8 cellular contexts compared by ENCODE assay signal in genomic region chr1:214602764-214603657, GRCh38. TPM values are rescaled to one million over a fixed set of nuclear protein-coding genes. Genes with fewer than 3 reads are reported as not detected.
DNase-seq lines count a peak whose midpoint lies in the region; ATAC-seq and TF ChIP-seq lines count a peak whose summit lies in the region.

Gene CENPF (plus strand): TSS chr1:214603195. CDS start chr1:214613755, 10,560 bp downstream.

- DNase-seq in AG08395 (ENCODE audit: low spot score) = peak; percentile 100
- DNase-seq in NCI-H2227 (lab: John Stamatoyannopoulos, UW; ENCODE audit: unreplicated experiment) = peak; percentile 99
- peak; percentile 96 for DNase-seq in WERI-Rb-1
- DNase-seq in cardiac fibroblast (ENCODE audit: low read depth in 2 of 2) = peak; percentile 99
- DNase-seq in immature natural killer cell = peak; percentile 93 to 95 (median 94)
- DNase-seq in spleen = peak; percentile 94

- no peak for TF ChIP-seq CTCF in WERI-Rb-1 (IDR thresholded peaks at IDR 0.05; ENCODE audit: low read depth, low read length)
- TF ChIP-seq CTCF in cardiac fibroblast (IDR thresholded peaks at IDR 0.05; ENCODE audit: low read depth, low read length) = peak; percentile 18
- peak in 10 of 11 experiments; percentile 9 to 54 (median 36) for TF ChIP-seq CTCF in spleen (IDR thresholded peaks at IDR 0.05 in 8 of 11, conservative IDR thresholded peaks at IDR 0.05 in 3 of 11)

- no peak for TF ChIP-seq POLR2A in spleen (IDR thresholded peaks at IDR 0.05)

- WGBS in spleen, 5 donors = 0 to 1% (median 0%) methylated on average over 26 to 65 of the region's 65 CpGs

- H3K9me3 ChIP-seq in WERI-Rb-1 (ENCODE audit: severe bottlenecking) (peaks cover 3% of the 10 kb centered on the region), spleen (no peaks in the 10 kb centered on the region)

- H3K9me3 Mint-ChIP-seq in immature natural killer cell = no peaks in the 10 kb centered on the region

- H3K27ac ChIP-seq in WERI-Rb-1 = peak within 1 kb of the TSS; percentile 95
- H3K27ac ChIP-seq in spleen = peak within 1 kb of the TSS in 4 of 8 donors; percentile 14 to 56 (median 36)

- H3K4me1 Mint-ChIP-seq in immature natural killer cell = peaks cover 14 to 33% of the 10 kb centered on the region in 2 donors

- intact Hi-C loops in spleen (cut with DNase I; ENCODE audit: low total_unique reads) = no loop called here

- peak; percentile 99 for ATAC-seq in GM18873 (IDR thresholded peaks at IDR 0.05; ENCODE audit: low FRiP score, unreplicated experiment)
- peak; percentile 98 for ATAC-seq in HG03139 (IDR thresholded peaks at IDR 0.05; ENCODE audit: unreplicated experiment)

- peak within 1 kb of the TSS; percentile 85 to 94 (median 91) for H3K4me3 Mint-ChIP-seq in immature natural killer cell

- H3K27me3 Mint-ChIP-seq in immature natural killer cell (ENCODE audit: low read depth in 3 of 3) = peaks cover 10 to 14% (median 11%) of the 10 kb centered on the region in 3 donors

- H3K36me3 Mint-ChIP-seq in immature natural killer cell = no peaks in the 10 kb centered on the region

- H3K4me3 ChIP-seq in WERI-Rb-1 (ENCODE audit: low read depth, low read length) (peak within 1 kb of the TSS; percentile 86), cardiac fibroblast (replicated peaks in 1 of 2; ENCODE audit: low read depth in 2 of 2, low read length in 2 of 2) (peak within 1 kb of the TSS; percentile 78 to 90), spleen (peak within 1 kb of the TSS; percentile 86 to 96 (median 88))

- H3K36me3 ChIP-seq in WERI-Rb-1 (peaks cover 14% of the 10 kb centered on the region), spleen (peaks cover 0 to 10% (median 0%) of the 10 kb centered on the region in 6 donors)

- H3K27ac Mint-ChIP-seq in immature natural killer cell = peak within 1 kb of the TSS; percentile 71 to 88 (median 80)

- H3K4me1 ChIP-seq in spleen = peaks cover 4 to 25% (median 16%) of the 10 kb centered on the region in 6 donors

- no peaks in the 10 kb centered on the region for H3K27me3 ChIP-seq in WERI-Rb-1 (ENCODE audit: insufficient read depth, low read depth, severe bottlenecking)
- H3K27me3 ChIP-seq in spleen (replicated peaks in 1 of 7) = no peaks in the 10 kb centered on the region

RNA-seq across cellular contexts. Expression of gene CENPF, which starts in this region (rescaled TPM):
- polyA plus RNA-seq in immature natural killer cell (1 to 10 TPM in 1 of 3 donors, not detected in 2; 3.4 TPM), spleen (1 to 10 TPM; 1.2 to 7.5 (median 1.3) TPM)
- 10 to 100 TPM in 2 of 7 donors, 1 to 10 TPM in 5; 2.8 to 12.8 (median 6.5) TPM for total RNA-seq in spleen
